8 cellular contexts compared by ENCODE assay signal in genomic region chr3:156816794-156817741, GRCh38. TPM values are rescaled to one million over a fixed set of nuclear protein-coding genes. Genes with fewer than 3 reads are reported as not detected.
DNase-seq lines count a peak whose midpoint lies in the region; ATAC-seq, FAIRE-seq and TF ChIP-seq lines count a peak whose summit lies in the region.

No MANE protein-coding gene starts in this region.

- H3K4me1 ChIP-seq in H1 (replicated peaks in 1 of 4; ENCODE audit: control insufficient read depth in 3 of 4, insufficient read depth in 4 of 4, low read length in 3 of 4) (peaks cover 0 to 4% (median 1%) of the 10 kb centered on the region in 4 experiments; a peak in 4 of 7 replicates), mesodermal cell (ENCODE audit: control insufficient read depth, insufficient read depth, low read length, poor library complexity, severe bottlenecking) (peaks cover 25% of the 10 kb centered on the region)

- H4K5ac ChIP-seq in H1 (ENCODE audit: insufficient read length, low read depth, low read length), result no peak overlapping the region

- H3K36me3 Mint-ChIP-seq in activated CD8-positive, alpha-beta memory T cell treated with anti-CD3 and anti-CD28 coated beads, Interleukin-2, amount 10 ng/mL, durations not matched to agents 7 days and 5 days, result peaks cover 6% of the 10 kb centered on the region

- CTCF ChIA-PET in activated CD8-positive, alpha-beta memory T cell treated with anti-CD3 and anti-CD28 coated beads, Interleukin-2, amount 10 ng/mL, durations not matched to agents 7 days and 5 days (lab: Charles Lee), result interaction anchor here (0.6 to 1.4 kb wide), 8 partner anchors 54 to 1011 kb away, joined by 3 to 9 read pairs (median 4); partner anchors contain the start of gene C3orf33
- CTCF ChIA-PET in H1 (lab: Charles Lee; ENCODE audit: partially characterized antibody), result interaction anchor here (0.6 to 1.1 kb wide), 3 partner anchors 27 to 1060 kb away, joined by 3 to 4 read pairs (median 3); no protein-coding TSS in a partner anchor

- no peaks in the 10 kb centered on the region for H4K20me1 ChIP-seq in H1 (replicated peaks in 1 of 2; ENCODE audit: control insufficient read depth in 1 of 2, insufficient read depth in 2 of 2, low read length in 2 of 2)

- H3K9ac ChIP-seq in H1 (replicated peaks in 1 of 4; ENCODE audit: extremely low read depth in 1 of 4, low read depth in 3 of 4, low read length in 3 of 4), result 0 out of 7 replicates have a peak overlapping the region, but pooled peaks of 1 of the 4 experiments have one; percentile 13

- no peak overlapping the region for H4K91ac ChIP-seq in H1 (replicated peaks; ENCODE audit: insufficient read length, low read length)

- no peak overlapping the region for H3K56ac ChIP-seq in H1 (replicated peaks; ENCODE audit: insufficient read length, low read depth, low read length)

- H2BK120ac ChIP-seq in H1 (replicated peaks; ENCODE audit: low read depth, low read length), result no peak overlapping the region

- no peak overlapping the region for H2AK5ac ChIP-seq in H1 (ENCODE audit: low read depth, low read length)

- H3K27ac Mint-ChIP-seq in activated CD8-positive, alpha-beta memory T cell treated with anti-CD3 and anti-CD28 coated beads, Interleukin-2, amount 10 ng/mL, durations not matched to agents 7 days and 5 days, result peak overlapping the region; percentile 96

- WGBS in H1 (ENCODE audit: extremely low coverage in 1 of 2, insufficient coverage in 1 of 2, insufficient read length in 1 of 2, insufficient replicate concordance in 2 of 2, low coverage in 1 of 2, low lambda C conversion rate in 2 of 2, missing lambda C conversion rate in 1 of 2), 2 experiments, result 8% methylated on average over 69 of the region's 72 CpGs; no CpG with 5 or more reads in 1 of the 2 experiments
- 4 to 6% methylated on average over 46 to 67 of the region's 72 CpGs for WGBS in mesodermal cell (ENCODE audit: insufficient coverage in 2 of 2), 2 experiments

- no peak overlapping the region for H3K14ac ChIP-seq in H1 (ENCODE audit: insufficient read length)

- H3K27ac ChIP-seq in C4-2B (peak overlapping the region; percentile 70), H1 (ENCODE audit: low read depth, low read length) (no peak overlapping the region), mesodermal cell (ENCODE audit: low read depth, low read length, severe bottlenecking) (peak overlapping the region; percentile 88)

- peak in 1 of 2 experiments; percentile 18; a peak in 1 of 3 replicates for TF ChIP-seq POLR2A in H1 (IDR thresholded peaks at IDR 0.05; ENCODE audit: control extremely low read depth in 1 of 2, low read depth in 2 of 2, low read length in 2 of 2)

- no peak overlapping the region for H3K23ac ChIP-seq in H1 (ENCODE audit: insufficient read length)

- H2BK20ac ChIP-seq in H1 (ENCODE audit: low read length), result no peak overlapping the region

- no peaks in the 10 kb centered on the region for H3K27me3 Mint-ChIP-seq in activated CD8-positive, alpha-beta memory T cell treated with anti-CD3 and anti-CD28 coated beads, Interleukin-2, amount 10 ng/mL, durations not matched to agents 7 days and 5 days

- H3K4me3 Mint-ChIP-seq in activated CD8-positive, alpha-beta memory T cell treated with anti-CD3 and anti-CD28 coated beads, Interleukin-2, amount 10 ng/mL, durations not matched to agents 7 days and 5 days, result peak overlapping the region; percentile 89

- peak overlapping the region; percentile 85 for H2AFZ ChIP-seq in H1 (ENCODE audit: low read length)

- POLR2A ChIA-PET in H1 (lab: Charles Lee; ENCODE audit: partially characterized antibody), result interaction anchor here (0.6 to 1.2 kb wide), 4 partner anchors 9 to 33 kb away, joined by 3 to 8 read pairs (median 4); partner anchors contain the start of gene LEKR1

- H3K4me2 ChIP-seq in H1 (ENCODE audit: insufficient read depth in 1 of 2, low read depth in 2 of 2, low read length in 2 of 2), result peak overlapping the region; percentile 70 to 77

- H3K18ac ChIP-seq in H1 (ENCODE audit: extremely low read depth, low read length), result no peak overlapping the region

- peak; percentile 69 for DNase-seq in GM19238 (ENCODE audit: insufficient read length, low spot score)
- DNase-seq in NCI-H774 (lab: John Stamatoyannopoulos, UW), result peak; percentile 94
- DNase-seq in activated CD8-positive, alpha-beta memory T cell treated with anti-CD3 and anti-CD28 coated beads, Interleukin-2, amount 10 ng/mL, durations not matched to agents 7 days and 5 days, result peak; percentile 94
- DNase-seq in H1 (ENCODE audit: low read depth in 1 of 2, low spot score in 2 of 2), result peak; percentile 81 to 84
- peak; percentile 65 to 74 for DNase-seq in stimulated activated CD8-positive, alpha-beta memory T cell treated with anti-CD3 and anti-CD28 coated beads, Interleukin-15, amount 100 ng/mL, for 4 hours (ENCODE audit: low read depth in 2 of 2)

- TF ChIP-seq RAD21 in H1 (IDR thresholded peaks at IDR 0.05 in 1 of 2, conservative IDR thresholded peaks at IDR 0.05 in 1 of 2; ENCODE audit: low read depth in 2 of 2, low read length in 2 of 2), result no peak; a peak in 1 of 4 replicates

- FAIRE-seq in H1 (lab: Jason Lieb, UNC), result no peak

- peaks cover 11 to 45% (median 28%) of the 10 kb centered on the region in 4 experiments for H3K27me3 ChIP-seq in H1 (replicated peaks in 1 of 4; ENCODE audit: control insufficient read depth in 3 of 4, extremely low read depth in 1 of 4, insufficient read depth in 3 of 4, low read length in 3 of 4)

- no peaks in the 10 kb centered on the region for H3K79me1 ChIP-seq in H1 (ENCODE audit: low read depth, low read length)

- H3K4ac ChIP-seq in H1 (replicated peaks; ENCODE audit: insufficient read length, low read depth, low read length), result no peak overlapping the region

- no peaks in the 10 kb centered on the region for H3K9me3 Mint-ChIP-seq in activated CD8-positive, alpha-beta memory T cell treated with anti-CD3 and anti-CD28 coated beads, Interleukin-2, amount 10 ng/mL, durations not matched to agents 7 days and 5 days (ENCODE audit: low read depth)

- peak overlapping the region; percentile 62; the same call in 1 of the 2 replicates for H4K8ac ChIP-seq in H1 (ENCODE audit: extremely low read depth, insufficient read depth, low read length)

- H3K4me1 Mint-ChIP-seq in activated CD8-positive, alpha-beta memory T cell treated with anti-CD3 and anti-CD28 coated beads, Interleukin-2, amount 10 ng/mL, durations not matched to agents 7 days and 5 days, result peaks cover 64% of the 10 kb centered on the region

- H3K36me3 ChIP-seq in H1 (ENCODE audit: control insufficient read depth in 2 of 4, insufficient read depth in 4 of 4, low read length in 3 of 4), result no peaks in the 10 kb centered on the region
- H3K36me3 ChIP-seq in mesodermal cell (ENCODE audit: control insufficient read depth, insufficient read depth, low read length), result no peaks in the 10 kb centered on the region

- peak; percentile 55 to 91 for TF ChIP-seq EP300 in H1 (IDR thresholded peaks at IDR 0.05; ENCODE audit: borderline replicate concordance in 1 of 2, low read depth in 2 of 2, low read length in 2 of 2)

- peak overlapping the region; percentile 25 to 57 (median 48) for H3K4me3 ChIP-seq in H1 (ENCODE audit: extremely low read depth in 1 of 4, insufficient read depth in 2 of 4, low read depth in 3 of 4, low read length in 4 of 4)
- peak overlapping the region; percentile 35 for H3K4me3 ChIP-seq in mesodermal cell (ENCODE audit: extremely low read depth, insufficient read depth, low read length, poor library complexity, severe bottlenecking)

- no peak overlapping the region for H2BK5ac ChIP-seq in H1 (ENCODE audit: low read depth, low read length)

- H2BK15ac ChIP-seq in H1 (ENCODE audit: low read length), result no peak overlapping the region

- no peaks in the 10 kb centered on the region for H3K79me2 ChIP-seq in H1 (ENCODE audit: control insufficient read depth in 1 of 2, insufficient read depth in 2 of 2, low read length in 2 of 2)

- TF ChIP-seq CTCF in C4-2B (conservative IDR thresholded peaks at IDR 0.05) (peak; percentile 33), H1 (IDR thresholded peaks at IDR 0.05; ENCODE audit: control extremely low read depth in 1 of 3, insufficient read depth in 1 of 3, low read depth in 1 of 3, low read length in 3 of 3) (no peak)

- no peaks in the 10 kb centered on the region; the same call in 1 of the 2 replicates for H3K23me2 ChIP-seq in H1 (ENCODE audit: low read depth, low read length)

- H3K9me3 ChIP-seq in H1 (ENCODE audit: insufficient read depth in 2 of 2, low read depth in 1 of 2, low read length in 1 of 2) (no peaks in the 10 kb centered on the region), mesodermal cell (ENCODE audit: control insufficient read depth, low read length) (no peaks in the 10 kb centered on the region)

- no peak overlapping the region; the same call in 1 of the 2 replicates for H2BK12ac ChIP-seq in H1 (ENCODE audit: low read depth, low read length)

- ATAC-seq in HG03354 (IDR thresholded peaks at IDR 0.05; ENCODE audit: poor library complexity, severe bottlenecking, unreplicated experiment), result peak; percentile 72
- peak; percentile 85 for ATAC-seq in activated CD8-positive, alpha-beta memory T cell treated with anti-CD3 and anti-CD28 coated beads, Interleukin-2, amount 10 ng/mL, durations not matched to agents 7 days and 5 days

TF ChIP-seq in H1, 55 proteins besides CTCF, POLR2A, EP300 and RAD21 (continues in another document):
- TF ChIP-seq RBBP5 (IDR thresholded peaks at IDR 0.05; ENCODE audit: borderline replicate concordance, low read depth, low read length), result no peak; the same call in 1 of the 2 replicates
- TF ChIP-seq HDAC2 (IDR thresholded peaks at IDR 0.05; ENCODE audit: borderline replicate concordance in 1 of 2, low read depth in 2 of 2, low read length in 2 of 2), result no peak
- no peak for TF ChIP-seq GABPA (IDR thresholded peaks at IDR 0.05; ENCODE audit: borderline replicate concordance, insufficient read depth, low read length)
- TF ChIP-seq SP4 (IDR thresholded peaks at IDR 0.05; ENCODE audit: low read length), result no peak
- peak; percentile 60 for TF ChIP-seq EZH2 (IDR thresholded peaks at IDR 0.05; ENCODE audit: low read depth, low read length, severe bottlenecking)
- 0 out of 2 replicates have a peak, but pooled peaks have one; percentile 24 for TF ChIP-seq POLR2AphosphoS5 (IDR thresholded peaks at IDR 0.05; ENCODE audit: low read depth, low read length)

RNA-seq across cellular contexts. Expression of gene LEKR1, which starts 9.1 kb away (rescaled TPM):
- 1 to 10 TPM in 1 of 2 experiments, under 1 TPM in 1; 0.76 to 1.1 TPM for total RNA-seq in activated CD8-positive, alpha-beta memory T cell treated with anti-CD3 and anti-CD28 coated beads, Interleukin-2, amount 10 ng/mL, durations not matched to agents 7 days and 5 days
- not detected in 2 replicates for total RNA-seq in H1 (2021; fragmentation: NEBNext Ultra II Directional; extraction: Animal tissue kit (Norgen Biotek cat#: 25700))
- 0.08 TPM in 2 replicates for polyA plus RNA-seq in H1 (2011; rRNA removed)
- 0.05 TPM for polyA plus RNA-seq in H1 (2011; cell fraction: cytosol; rRNA removed)
- 0.10 TPM for polyA plus RNA-seq in H1 (2011; cell fraction: nucleus; rRNA removed)
- polyA plus RNA-seq in H1 (2012, experiment 1 of 2), result 0.08 to 0.12 TPM in 2 of 4 replicates, not detected in the others
- not detected for polyA plus RNA-seq in H1 (2012, experiment 2 of 2)
- not detected for polyA plus RNA-seq in H1 (2013, experiment 1 of 2)
- polyA plus RNA-seq in H1 (2013, experiment 2 of 2), result not detected
- polyA minus RNA-seq in H1 (2011; rRNA and poly(A)+ RNA removed), result 0.39 TPM in 1 of 2 replicates, not detected in the other
- polyA minus RNA-seq in H1 (2011; cell fraction: cytosol; rRNA and poly(A)+ RNA removed), result not detected
- polyA minus RNA-seq in H1 (2011; cell fraction: nucleus; rRNA and poly(A)+ RNA removed), result 0.80 TPM
- not detected for polyA plus RNA-seq in mesodermal cell (2013, experiment 1 of 2)
- polyA plus RNA-seq in mesodermal cell (2013, experiment 2 of 2), result 0.15 TPM
